Comparison of ENCODE assay signal across 1 cellular context in the genomic region with DNA sequence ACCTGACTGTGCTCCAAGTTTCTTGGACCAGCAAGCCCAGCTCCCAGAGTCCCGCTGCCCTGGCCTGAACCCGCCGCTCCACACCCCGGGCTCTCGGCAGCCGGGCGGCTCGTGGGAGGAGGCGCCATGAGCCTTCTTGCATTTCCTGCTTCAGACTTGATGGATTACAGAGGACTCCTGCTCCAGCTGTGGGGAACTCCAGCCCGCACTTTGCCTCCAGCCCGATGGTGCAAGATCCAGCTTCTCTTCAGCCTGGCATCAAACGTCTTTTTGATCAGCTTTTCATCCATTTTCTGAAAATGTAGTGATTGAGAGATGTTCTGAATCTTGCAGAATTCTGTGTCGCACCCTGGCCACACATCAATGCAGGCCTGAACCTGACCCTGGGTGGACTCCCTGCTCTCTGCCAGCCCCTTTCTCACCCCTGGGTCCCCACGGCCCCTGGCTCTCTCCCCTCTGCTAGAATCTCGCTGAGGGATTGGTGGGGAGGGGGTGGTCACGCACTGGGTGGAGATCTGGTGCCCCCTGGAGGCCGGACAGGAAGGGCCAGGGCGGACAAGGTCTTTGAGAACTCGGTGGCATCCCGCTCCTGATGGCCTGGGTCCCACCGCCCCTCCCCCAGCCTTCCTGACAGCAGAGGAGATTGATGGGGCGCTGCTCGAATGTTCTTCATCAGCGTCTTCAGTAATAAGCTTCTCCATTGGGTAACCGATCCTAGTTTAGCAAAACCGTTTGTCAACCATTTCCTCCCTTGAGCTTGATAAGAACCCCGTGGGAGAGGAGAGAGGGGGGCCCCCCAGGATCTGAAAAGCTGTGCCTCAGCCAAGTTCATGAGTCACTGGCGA.
TF ChIP-seq lines count a peak whose summit lies in the region.

No MANE protein-coding gene starts in this region.

TF ChIP-seq in HepG2, 621 proteins besides CTCF, POLR2A, EP300 and RAD21 (continued from another document):
- no peak for TF ChIP-seq LBX2 (CRISPR knock-in tag; IDR thresholded peaks at IDR 0.05; ENCODE audit: borderline replicate concordance)
